ENCODE assay signal across 22 cellular contexts in the genomic region with DNA sequence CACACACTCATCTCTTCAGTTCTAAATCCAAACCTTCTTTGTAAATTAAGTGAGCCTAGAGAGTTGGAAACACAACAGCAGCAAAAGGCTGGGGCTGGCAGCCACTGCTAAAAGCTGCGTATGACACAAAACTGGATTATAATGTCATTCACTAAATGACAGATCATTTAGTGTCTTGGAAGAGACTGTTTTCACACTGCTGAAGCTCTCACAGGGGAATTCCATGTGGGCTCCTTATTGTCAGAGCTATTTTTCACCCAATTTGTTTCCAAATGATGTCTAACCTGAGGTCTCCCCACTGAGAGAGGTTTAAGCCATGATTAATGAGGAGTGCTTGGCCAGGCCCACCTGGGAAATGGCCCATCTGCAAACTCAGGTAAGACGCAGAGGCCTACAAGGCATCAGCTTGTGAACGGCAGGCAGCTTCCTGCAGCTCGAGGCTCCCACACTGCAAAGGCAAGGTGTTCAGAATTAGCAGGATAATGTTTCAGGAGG.
DNase-seq lines count a peak whose midpoint lies in the region; ATAC-seq lines count a peak whose summit lies in the region.
"Had no signal": no experiment of that assay in that cellular context is flagged by ENCODE, and none has a peak within 500 bp of the region (broad histone marks: within the 10 kb centered on the region; RNA-seq: fewer than 3 reads in every experiment).

No MANE protein-coding gene starts in this region.

- no peak overlapping the region for H3K23ac ChIP-seq in mesendoderm (ENCODE audit: low read length)

- H4K8ac ChIP-seq in mesendoderm (ENCODE audit: low read depth, low read length) = no peak overlapping the region

- no peaks in the 10 kb centered on the region for H3K79me1 ChIP-seq in mesendoderm (ENCODE audit: low read length)

- H3K27ac ChIP-seq in mesendoderm (ENCODE audit: low read depth, low read length) = no peak overlapping the region
- H3K27ac ChIP-seq: BLaER1, epithelial cell of prostate, gastroesophageal sphincter, lower lobe of right lung, psoas muscle, stomach, upper lobe of right lung had no signal

- H3K36me3 ChIP-seq in mesendoderm (ENCODE audit: control insufficient read depth, insufficient read depth, low read length) = no peaks in the 10 kb centered on the region
- H3K36me3 ChIP-seq: BLaER1, gastroesophageal sphincter, lower lobe of right lung, stomach, upper lobe of right lung had no signal

- H3K4me1 ChIP-seq in mesendoderm (ENCODE audit: control insufficient read depth, low read depth, low read length) = no peaks in the 10 kb centered on the region
- H3K4me1 ChIP-seq: gastroesophageal sphincter, lower lobe of right lung, psoas muscle, stomach, upper lobe of right lung had no signal

- peak; percentile 37 to 72 for ATAC-seq in activated T-cell treated with anti-CD3 and anti-CD28 coated beads, Interleukin-2, amount 50 U/mL, for 4 hours
- ATAC-seq in GM18868 (IDR thresholded peaks at IDR 0.05; ENCODE audit: unreplicated experiment) (peak; percentile 42), HG03460 (IDR thresholded peaks at IDR 0.05; ENCODE audit: unreplicated experiment) (no peak), GM21515 (IDR thresholded peaks at IDR 0.05; ENCODE audit: unreplicated experiment) (no peak)
- ATAC-seq: gastroesophageal sphincter, lower lobe of right lung, psoas muscle, upper lobe of right lung had no signal

- H3K27me3 Mint-ChIP-seq in activated T-cell treated with anti-CD3 and anti-CD28 coated beads, Interleukin-2, amount 50 U/mL, for 4 hours (ENCODE audit: low read depth) = no peaks in the 10 kb centered on the region
- H3K27me3 Mint-ChIP-seq: activated naive CD8-positive, alpha-beta T cell; dendritic cell treated with granulocyte-macrophage colony-stimulating factor and Interleukin-4, amounts not matched to agents 40 ng/mL and 50 ng/mL, for 4 days had no signal

- no peaks in the 10 kb centered on the region for H3K79me2 ChIP-seq in mesendoderm (ENCODE audit: control insufficient read depth, insufficient read depth, low read length)

- no peak overlapping the region for H2BK120ac ChIP-seq in mesendoderm (ENCODE audit: low read depth, low read length)

- no peak overlapping the region for H3K9ac ChIP-seq in mesendoderm (ENCODE audit: low read length)
- H3K9ac ChIP-seq: BLaER1, SK-N-SH had no signal

- WGBS in mesendoderm (ENCODE audit: extremely low coverage, insufficient coverage, low lambda C conversion rate) = no CpG with 5 or more reads among the region's 4 CpGs

- no peaks in the 10 kb centered on the region for H3K36me3 Mint-ChIP-seq in activated T-cell treated with anti-CD3 and anti-CD28 coated beads, Interleukin-2, amount 50 U/mL, for 4 hours (ENCODE audit: insufficient read depth)
- H3K36me3 Mint-ChIP-seq: naive B cell had no signal

- peaks cover 6% of the 10 kb centered on the region for H3K4me1 Mint-ChIP-seq in activated T-cell treated with anti-CD3 and anti-CD28 coated beads, Interleukin-2, amount 50 U/mL, for 4 hours (ENCODE audit: low read depth)
- H3K4me1 Mint-ChIP-seq: naive B cell had no signal

- H2BK5ac ChIP-seq in mesendoderm (ENCODE audit: low read length) = no peak overlapping the region

- no peak overlapping the region for H3K4me3 ChIP-seq in mesendoderm (ENCODE audit: low read length)
- H3K4me3 ChIP-seq: BLaER1, gastroesophageal sphincter, lower lobe of right lung, psoas muscle, stomach, upper lobe of right lung had no signal

- no peak overlapping the region for H3K4me3 Mint-ChIP-seq in activated T-cell treated with anti-CD3 and anti-CD28 coated beads, Interleukin-2, amount 50 U/mL, for 4 hours
- H3K4me3 Mint-ChIP-seq: activated naive CD8-positive, alpha-beta T cell; dendritic cell treated with granulocyte-macrophage colony-stimulating factor and Interleukin-4, amounts not matched to agents 40 ng/mL and 50 ng/mL, for 4 days; naive B cell had no signal

- H4K5ac ChIP-seq in mesendoderm (ENCODE audit: low read length) = no peak overlapping the region

- no peak overlapping the region for H2AK5ac ChIP-seq in mesendoderm (ENCODE audit: low read length)

- DNase-seq in activated T-cell treated with anti-CD3 and anti-CD28 coated beads, Interleukin-2, amount 50 U/mL, for 4 hours = no peak
- no peak for DNase-seq in activated T-cell treated with anti-CD3 and anti-CD28 coated beads, Interleukin-2, amount 50 U/mL, for 1 hour
- DNase-seq in NCI-H524 (lab: John Stamatoyannopoulos, UW) (peak; percentile 52 to 76), left kidney (ENCODE audit: low read depth, low spot score) (peak; percentile 35), mesendoderm (no peak)
- DNase-seq: activated CD8-positive, alpha-beta memory T cell treated with anti-CD3 and anti-CD28 coated beads for 24 hours; lower lobe of right lung; MV-4-11; naive B cell; NCI-H446; psoas muscle; SK-N-SH; stomach; upper lobe of right lung had no signal

- no peak overlapping the region for H3K4ac ChIP-seq in mesendoderm (ENCODE audit: low read depth, low read length)

- H3K27me3 ChIP-seq in mesendoderm (ENCODE audit: insufficient read depth, low read length, poor library complexity) = no peaks in the 10 kb centered on the region
- H3K27me3 ChIP-seq: BLaER1, gastroesophageal sphincter, stomach, upper lobe of right lung had no signal

- no peak overlapping the region for H3K18ac ChIP-seq in mesendoderm (ENCODE audit: low read length)

- H3K4me2 ChIP-seq in mesendoderm (ENCODE audit: low read length) = no peak overlapping the region
- H3K4me2 ChIP-seq: BLaER1, SK-N-SH had no signal

- no peak overlapping the region for H3K56ac ChIP-seq in mesendoderm (ENCODE audit: low read length)

- H2BK15ac ChIP-seq in mesendoderm (replicated peaks; ENCODE audit: low read depth) = no peak overlapping the region

- H3K9me3 Mint-ChIP-seq in activated T-cell treated with anti-CD3 and anti-CD28 coated beads, Interleukin-2, amount 50 U/mL, for 4 hours = no peaks in the 10 kb centered on the region
- H3K9me3 Mint-ChIP-seq: dendritic cell treated with granulocyte-macrophage colony-stimulating factor and Interleukin-4, amounts not matched to agents 40 ng/mL and 50 ng/mL, for 4 days; naive B cell had no signal

Comparison
In these comparisons a context has a peak if more than half of its experiments do, and no peak if none do; other contexts are left out.
1. ATAC-seq: peak in activated T-cell treated with anti-CD3 and anti-CD28 coated beads, Interleukin-2, amount 50 U/mL, for 4 hours (2 of 2) and GM18868 (single experiment); none in HG03460 (single experiment) and GM21515 (single experiment).
2. DNase-seq: peak in NCI-H524 (2 of 2) and left kidney (single experiment); none in activated T-cell treated with anti-CD3 and anti-CD28 coated beads, Interleukin-2, amount 50 U/mL, for 4 hours (single experiment), activated T-cell treated with anti-CD3 and anti-CD28 coated beads, Interleukin-2, amount 50 U/mL, for 1 hour (single experiment) and mesendoderm (single experiment).